ENCODE assay signal across 29 cellular contexts in the genomic region with DNA sequence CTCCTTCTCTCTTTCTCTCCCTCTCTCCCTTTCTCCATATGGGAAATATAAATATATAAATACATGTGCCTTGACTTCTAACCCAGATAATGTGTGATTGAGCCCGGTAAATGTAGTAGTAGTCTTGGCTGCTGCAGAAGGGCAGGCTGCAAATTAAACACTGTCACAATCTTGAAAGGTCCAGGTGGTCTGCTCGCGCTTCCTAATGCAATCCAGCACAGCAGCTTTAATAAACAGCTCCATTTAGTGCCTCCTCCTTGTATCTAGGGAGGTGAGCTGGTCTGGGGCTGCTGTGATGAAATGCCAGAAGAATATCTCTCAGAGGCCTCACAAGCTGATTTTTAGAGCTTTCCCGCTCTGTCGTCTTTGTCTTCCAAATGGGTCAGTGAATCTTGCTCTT. TPM values are rescaled to one million over a fixed set of nuclear protein-coding genes. Genes with fewer than 3 reads are reported as not detected.
A peak's percentile ranks its signal among the peaks of the same experiment; 100 is the strongest.
DNase-seq lines count a peak whose midpoint lies in the region; ATAC-seq and TF ChIP-seq lines count a peak whose summit lies in the region.
"Had no signal": no experiment of that assay in that cellular context is flagged by ENCODE, and none has a peak within 500 bp of the region (broad histone marks: within the 10 kb centered on the region; RNA-seq: fewer than 3 reads in every experiment).

No MANE protein-coding gene starts in this region.

- 50 to 56% methylated on average over 1 to 5 of the region's 5 CpGs for WGBS in endodermal cell (ENCODE audit: insufficient coverage in 1 of 2, insufficient read length in 1 of 2), 2 experiments

- peaks cover 12% of the 10 kb centered on the region; the same call in 1 of the 2 replicates for H3K27me3 ChIP-seq in GM23338 (ENCODE audit: insufficient read depth)
- peaks cover 18% of the 10 kb centered on the region for H3K27me3 ChIP-seq in endodermal cell (ENCODE audit: control insufficient read depth, insufficient read depth, low read length, poor library complexity, severe bottlenecking)

- H4K20me1 ChIP-seq in GM23338 (replicated peaks; ENCODE audit: insufficient read depth): no peaks in the 10 kb centered on the region

- TF ChIP-seq CTCF in GM23338 (conservative IDR thresholded peaks at IDR 0.05; ENCODE audit: low read depth in 2 of 2): no peak
- no peak for TF ChIP-seq CTCF in endodermal cell (conservative IDR thresholded peaks at IDR 0.05)
- no peak for TF ChIP-seq CTCF in neural crest cell (conservative IDR thresholded peaks at IDR 0.05)
- TF ChIP-seq CTCF in GM13977 (IDR thresholded peaks at IDR 0.05; ENCODE audit: extremely low read depth, insufficient read depth, missing control alignments): no peak

- in situ Hi-C loops in GM13977 (cut with MboI; ENCODE audit: low pct_unique_long_range_greater_than_20kb, low sequenced_read_pairs, unreplicated experiment): no loop called here

- H3K4me1 Mint-ChIP-seq in GM23338 (peaks cover 15% of the 10 kb centered on the region), endodermal cell (peaks cover 11% of the 10 kb centered on the region), neural crest cell (peaks cover 19% of the 10 kb centered on the region)
- H3K4me1 Mint-ChIP-seq: activated B cell treated with CpG ODN at 0.5 μM for 24 hours; activated naive CD8-positive, alpha-beta T cell treated with anti-CD3 and anti-CD28 coated beads, Interleukin-2, amount 10 ng/mL, durations not matched to agents 7 days and 5 days had no signal

- H3K27ac ChIP-seq in GM23338 (ENCODE audit: low read depth): no peak overlapping the region
- no peak overlapping the region for H3K27ac ChIP-seq in endodermal cell (ENCODE audit: low read depth, low read length)
- H3K27ac ChIP-seq: esophagus squamous epithelium, gastrocnemius medialis, psoas muscle, skin epidermis, uterus had no signal

- H3K9me3 Mint-ChIP-seq in GM23338: no peaks in the 10 kb centered on the region
- H3K9me3 Mint-ChIP-seq in endodermal cell: no peaks in the 10 kb centered on the region
- H3K9me3 Mint-ChIP-seq in neural crest cell: peaks cover 4% of the 10 kb centered on the region
- H3K9me3 Mint-ChIP-seq: activated B cell treated with CpG ODN at 0.5 μM for 24 hours; activated naive CD8-positive, alpha-beta T cell treated with anti-CD3 and anti-CD28 coated beads, Interleukin-2, amount 10 ng/mL, durations not matched to agents 7 days and 5 days; CD4-positive, alpha-beta T cell; effector memory CD8-positive, alpha-beta T cell; stimulated activated naive B cell treated with anti-CD40 and anti-IgM and Interleukin-4, amounts not matched to agents 10 μg/mL and 1 μg/mL and 100 μg/mL, for 72 hours had no signal

- H3K9ac ChIP-seq in endodermal cell (ENCODE audit: extremely low read depth, low read length, poor library complexity, severe bottlenecking): no peak overlapping the region

- H3K4me1 ChIP-seq in GM23338 (ENCODE audit: insufficient read depth): peaks cover 11% of the 10 kb centered on the region
- H3K4me1 ChIP-seq in endodermal cell (ENCODE audit: control insufficient read depth, insufficient read depth, low read length): no peaks in the 10 kb centered on the region
- H3K4me1 ChIP-seq: gastrocnemius medialis, psoas muscle, uterus had no signal

- no peaks in the 10 kb centered on the region for H3K36me3 Mint-ChIP-seq in GM23338 (ENCODE audit: low read depth)
- no peaks in the 10 kb centered on the region for H3K36me3 Mint-ChIP-seq in endodermal cell (ENCODE audit: low read depth)
- no peaks in the 10 kb centered on the region for H3K36me3 Mint-ChIP-seq in neural crest cell (ENCODE audit: low read depth)
- H3K36me3 Mint-ChIP-seq: activated naive CD8-positive, alpha-beta T cell treated with anti-CD3 and anti-CD28 coated beads, Interleukin-2, amount 10 ng/mL, durations not matched to agents 7 days and 5 days; stimulated activated naive B cell treated with anti-CD40 and anti-IgM and Interleukin-4, amounts not matched to agents 10 μg/mL and 1 μg/mL and 100 μg/mL, for 72 hours had no signal

- H3F3A ChIP-seq in GM23338 (replicated peaks; ENCODE audit: low read depth): no peaks in the 10 kb centered on the region

- no peaks in the 10 kb centered on the region for H3K79me2 ChIP-seq in GM23338 (replicated peaks; ENCODE audit: insufficient read depth)

- peak overlapping the region; percentile 55 for H3K4me3 Mint-ChIP-seq in GM23338
- no peak overlapping the region for H3K4me3 Mint-ChIP-seq in endodermal cell
- peak overlapping the region; percentile 52 for H3K4me3 Mint-ChIP-seq in neural crest cell
- H3K4me3 Mint-ChIP-seq: activated B cell treated with CpG ODN at 0.5 μM for 24 hours; activated naive CD8-positive, alpha-beta T cell treated with anti-CD3 and anti-CD28 coated beads, Interleukin-2, amount 10 ng/mL, durations not matched to agents 7 days and 5 days; CD4-positive, alpha-beta T cell; effector memory CD8-positive, alpha-beta T cell; stimulated activated naive B cell treated with anti-CD40 and anti-IgM and Interleukin-4, amounts not matched to agents 10 μg/mL and 1 μg/mL and 100 μg/mL, for 72 hours had no signal

- peak overlapping the region; percentile 40; the same call in 1 of the 2 replicates for H2AFZ ChIP-seq in GM23338

- H3K9me3 ChIP-seq in endodermal cell (ENCODE audit: control insufficient read depth, low read length): no peaks in the 10 kb centered on the region
- H3K9me3 ChIP-seq: esophagus squamous epithelium, gastrocnemius medialis, psoas muscle, uterus had no signal

- H3K4me3 ChIP-seq in GM23338 (0 out of 2 replicates have a peak overlapping the region, but pooled peaks have one; percentile 5), endodermal cell (ENCODE audit: low read length) (no peak overlapping the region)
- H3K4me3 ChIP-seq: esophagus squamous epithelium, gastrocnemius medialis, GM12878, psoas muscle, skin epidermis, uterus had no signal

- peak; percentile 17 for ATAC-seq in GM23338
- ATAC-seq in GM19351 (IDR thresholded peaks at IDR 0.05; ENCODE audit: unreplicated experiment): no peak
- ATAC-seq: effector memory CD8-positive, alpha-beta T cell; gastrocnemius medialis; GM12878; left cardiac atrium; psoas muscle; stimulated activated naive B cell treated with anti-CD40 and anti-IgM and Interleukin-4, amounts not matched to agents 10 μg/mL and 1 μg/mL and 100 μg/mL, for 72 hours had no signal

- no peaks in the 10 kb centered on the region for H3K36me3 ChIP-seq in GM23338 (ENCODE audit: insufficient read depth)
- H3K36me3 ChIP-seq in endodermal cell (ENCODE audit: control insufficient read depth, insufficient read depth, low read length): no peaks in the 10 kb centered on the region
- H3K36me3 ChIP-seq: esophagus squamous epithelium, gastrocnemius medialis, uterus had no signal

- DNase-seq in GM23338 (ENCODE audit: low spot score) (peak; percentile 45), NCI-H146 treated with DMSO at 0.1 percent for 48 hours (lab: John Stamatoyannopoulos, UW; ENCODE audit: unreplicated experiment) (peak; percentile 11), endodermal cell (peak; percentile 49), neural crest cell (ENCODE audit: low read depth, low spot score) (no peak), GM13977 (ENCODE audit: low spot score) (no peak), SW 1271 (lab: John Stamatoyannopoulos, UW) (no peak)
- DNase-seq: activated B cell treated with CpG ODN at 0.5 μM for 24 hours; activated CD4-positive, alpha-beta T cell treated with anti-CD3 and anti-CD28 coated beads, Interleukin-2, amount 50 U/mL, for 4 hours; activated CD8-positive, alpha-beta memory T cell treated with anti-CD3 and anti-CD28 coated beads, Interleukin-2, amount 50 U/mL, for 48 hours; activated effector memory CD4-positive, alpha-beta T cell treated with Interleukin-2 at 50 U/mL for 16 hours; activated naive CD8-positive, alpha-beta T cell treated with anti-CD3 and anti-CD28 coated beads, Interleukin-2, amount 10 ng/mL, durations not matched to agents 7 days and 5 days; CD4-positive, alpha-beta T cell; effector memory CD8-positive, alpha-beta T cell; esophagus squamous epithelium; gastrocnemius medialis; Karpas-422; left cardiac atrium; midbrain; NCI-H187; NCI-H345; psoas muscle; stimulated activated naive B cell treated with anti-CD40 and anti-IgM and Interleukin-4, amounts not matched to agents 10 μg/mL and 1 μg/mL and 100 μg/mL, for 72 hours; T-helper 9 cell; uterus had no signal

- no peaks in the 10 kb centered on the region for H3K9me2 ChIP-seq in GM23338 (ENCODE audit: insufficient read depth)

- H3K27ac Mint-ChIP-seq in GM23338: peak overlapping the region; percentile 86
- no peak overlapping the region for H3K27ac Mint-ChIP-seq in endodermal cell
- H3K27ac Mint-ChIP-seq in neural crest cell (ENCODE audit: unreplicated experiment): no peak overlapping the region
- H3K27ac Mint-ChIP-seq: activated B cell treated with CpG ODN at 0.5 μM for 24 hours; activated naive CD8-positive, alpha-beta T cell treated with anti-CD3 and anti-CD28 coated beads, Interleukin-2, amount 10 ng/mL, durations not matched to agents 7 days and 5 days; CD4-positive, alpha-beta T cell; effector memory CD8-positive, alpha-beta T cell; stimulated activated naive B cell treated with anti-CD40 and anti-IgM and Interleukin-4, amounts not matched to agents 10 μg/mL and 1 μg/mL and 100 μg/mL, for 72 hours had no signal

- H3K4me2 ChIP-seq in GM23338: peak overlapping the region; percentile 35

- H3K27me3 Mint-ChIP-seq in GM23338 (ENCODE audit: insufficient read depth, low read depth, poor library complexity): peaks cover 9% of the 10 kb centered on the region
- peaks cover 31% of the 10 kb centered on the region for H3K27me3 Mint-ChIP-seq in endodermal cell (ENCODE audit: insufficient read depth)
- H3K27me3 Mint-ChIP-seq in neural crest cell (ENCODE audit: low read depth): peaks cover 48% of the 10 kb centered on the region

TF ChIP-seq in GM23338, 12 proteins besides CTCF, POLR2A, EP300 and RAD21:
- TF ChIP-seq CREB1 (CRISPR knock-in tag; IDR thresholded peaks at IDR 0.05; ENCODE audit: low read depth) (no peak), ZNF114 (CRISPR knock-in tag; IDR thresholded peaks at IDR 0.05) (no peak), JUNB (IDR thresholded peaks at IDR 0.05; ENCODE audit: unreplicated experiment) (no peak)
- TF ChIP-seq, protein P1, sequence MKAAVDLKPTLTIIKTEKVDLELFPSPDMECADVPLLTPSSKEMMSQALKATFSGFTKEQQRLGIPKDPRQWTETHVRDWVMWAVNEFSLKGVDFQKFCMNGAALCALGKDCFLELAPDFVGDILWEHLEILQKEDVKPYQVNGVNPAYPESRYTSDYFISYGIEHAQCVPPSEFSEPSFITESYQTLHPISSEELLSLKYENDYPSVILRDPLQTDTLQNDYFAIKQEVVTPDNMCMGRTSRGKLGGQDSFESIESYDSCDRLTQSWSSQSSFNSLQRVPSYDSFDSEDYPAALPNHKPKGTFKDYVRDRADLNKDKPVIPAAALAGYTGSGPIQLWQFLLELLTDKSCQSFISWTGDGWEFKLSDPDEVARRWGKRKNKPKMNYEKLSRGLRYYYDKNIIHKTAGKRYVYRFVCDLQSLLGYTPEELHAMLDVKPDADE (IDR thresholded peaks at IDR 0.05): no peak
TF ChIP-seq in GM23338: peak in this region for 0.

RNA-seq across cellular contexts. Expression of a gene that starts 0.8 kb away (rescaled TPM):
- total RNA-seq in GM23338 (2014; rRNA removed; shearing (Covaris generic)): 5.0 and 7.2 TPM in 2 replicates
- 5.0 and 7.3 TPM in 2 replicates for polyA plus RNA-seq in GM23338 (2016; fragmentation: Nextera tagmentation; extraction: Ambion mirVana)
- total RNA-seq in endodermal cell (1 to 10 TPM; 6.0 to 10.0 TPM), neural crest cell (7.6 and 7.9 TPM in 2 replicates)
- polyA plus RNA-seq in endodermal cell (2013, experiment 1 of 2): 2.8 TPM
- 2.9 TPM for polyA plus RNA-seq in endodermal cell (2013, experiment 2 of 2)
- total RNA-seq: CD4-positive, alpha-beta T cell; gastrocnemius medialis; GM12878; HT-29; psoas muscle; RPMI7951 had no signal

Comparison
In these comparisons a context has a peak if more than half of its experiments do, and no peak if none do; other contexts are left out.
1. DNase-seq: peak in GM23338 (single experiment), NCI-H146 treated with DMSO at 0.1 percent for 48 hours (single experiment) and endodermal cell (single experiment); none in neural crest cell (single experiment), GM13977 (single experiment) and SW 1271 (0 of 2).